Comparison of ENCODE assay signal across 8 cellular contexts in genomic region chr1:36222481-36223372, GRCh38. TPM values are rescaled to one million over a fixed set of nuclear protein-coding genes. Genes with fewer than 3 reads are reported as not detected.
A peak's percentile ranks its signal among the peaks of the same experiment; 100 is the strongest.
DNase-seq lines count a peak whose midpoint lies in the region; ATAC-seq, FAIRE-seq and TF ChIP-seq lines count a peak whose summit lies in the region.

No MANE protein-coding gene starts in this region.

- H3K36me3 Mint-ChIP-seq in activated CD4-positive, alpha-beta T cell treated with anti-CD3 and anti-CD28 coated beads, Interleukin-2, amount 10 ng/mL, durations not matched to agents 7 days and 5 days (ENCODE audit: low read depth), result peaks cover 21% of the 10 kb centered on the region
- peaks cover 41% of the 10 kb centered on the region for H3K36me3 Mint-ChIP-seq in activated T-cell treated with anti-CD3 and anti-CD28 coated beads, Interleukin-2, amount 50 U/mL, for 24 hours (ENCODE audit: low read depth)

- CTCF ChIA-PET in activated CD4-positive, alpha-beta T cell treated with anti-CD3 and anti-CD28 coated beads, Interleukin-2, amount 10 ng/mL, durations not matched to agents 7 days and 5 days (lab: Charles Lee), result interaction anchor here (0.8 to 2.7 kb wide), 7 partner anchors 9 to 85 kb away, joined by 3 to 8 read pairs (median 4); partner anchors contain the start of gene TRAPPC3

- H3K27me3 Mint-ChIP-seq in activated CD4-positive, alpha-beta T cell treated with anti-CD3 and anti-CD28 coated beads, Interleukin-2, amount 10 ng/mL, durations not matched to agents 7 days and 5 days, result no peaks in the 10 kb centered on the region
- no peaks in the 10 kb centered on the region for H3K27me3 Mint-ChIP-seq in activated T-cell treated with anti-CD3 and anti-CD28 coated beads, Interleukin-2, amount 50 U/mL, for 24 hours

- DNase-seq in activated CD4-positive, alpha-beta T cell treated with anti-CD3 and anti-CD28 coated beads, Interleukin-2, amount 10 ng/mL, durations not matched to agents 7 days and 5 days, result no peak
- DNase-seq in activated CD4-positive, alpha-beta T cell treated with anti-CD3 and anti-CD28 coated beads, Interleukin-2, amount 50 U/mL, for 4 hours, result no peak
- DNase-seq in activated T-cell treated with anti-CD3 and anti-CD28 coated beads, Interleukin-2, amount 50 U/mL, for 24 hours, result no peak
- DNase-seq in kidney (no peak), testis (no peak), NCI-H524 treated with DMSO at 0.1 percent for 48 hours (lab: John Stamatoyannopoulos, UW) (no peak), DMS 273 (lab: John Stamatoyannopoulos, UW; ENCODE audit: unreplicated experiment) (no peak)

- peak overlapping the region; percentile 99 for H3K27ac Mint-ChIP-seq in activated CD4-positive, alpha-beta T cell treated with anti-CD3 and anti-CD28 coated beads, Interleukin-2, amount 10 ng/mL, durations not matched to agents 7 days and 5 days
- peak overlapping the region; percentile 99 for H3K27ac Mint-ChIP-seq in activated T-cell treated with anti-CD3 and anti-CD28 coated beads, Interleukin-2, amount 50 U/mL, for 24 hours

- no peaks in the 10 kb centered on the region for H3K9me3 Mint-ChIP-seq in activated CD4-positive, alpha-beta T cell treated with anti-CD3 and anti-CD28 coated beads, Interleukin-2, amount 10 ng/mL, durations not matched to agents 7 days and 5 days
- H3K9me3 Mint-ChIP-seq in activated T-cell treated with anti-CD3 and anti-CD28 coated beads, Interleukin-2, amount 50 U/mL, for 24 hours, result no peaks in the 10 kb centered on the region

- H3K4me1 Mint-ChIP-seq in activated CD4-positive, alpha-beta T cell treated with anti-CD3 and anti-CD28 coated beads, Interleukin-2, amount 10 ng/mL, durations not matched to agents 7 days and 5 days, result peaks cover 25% of the 10 kb centered on the region
- H3K4me1 Mint-ChIP-seq in activated T-cell treated with anti-CD3 and anti-CD28 coated beads, Interleukin-2, amount 50 U/mL, for 24 hours (ENCODE audit: low read depth), result peaks cover 31% of the 10 kb centered on the region

- no peak for TF ChIP-seq CTCF in kidney (IDR thresholded peaks at IDR 0.05; ENCODE audit: borderline replicate concordance, extremely low read depth, insufficient read depth)
- TF ChIP-seq CTCF in testis (IDR thresholded peaks at IDR 0.05), result no peak

- H3K9me3 ChIP-seq in kidney (ENCODE audit: control insufficient read depth in 1 of 2, low read length in 2 of 2), result no peaks in the 10 kb centered on the region
- H3K9me3 ChIP-seq in testis, result no peaks in the 10 kb centered on the region

- H3K4me3 Mint-ChIP-seq in activated CD4-positive, alpha-beta T cell treated with anti-CD3 and anti-CD28 coated beads, Interleukin-2, amount 10 ng/mL, durations not matched to agents 7 days and 5 days, result peak overlapping the region; percentile 87
- H3K4me3 Mint-ChIP-seq in activated T-cell treated with anti-CD3 and anti-CD28 coated beads, Interleukin-2, amount 50 U/mL, for 24 hours, result peak overlapping the region; percentile 97

- intact Hi-C loops in kidney (cut with DNase I), result no loop called here
- intact Hi-C loops in testis (cut with DNase I; ENCODE audit: low total_unique reads), result loop anchor here (10.0 kb wide), 1 partner anchor 62 kb away; no protein-coding TSS in a partner anchor

- no peak for TF ChIP-seq POLR2A in testis (IDR thresholded peaks at IDR 0.05)

- peak overlapping the region; percentile 82 to 87 for H3K9ac ChIP-seq in kidney (ENCODE audit: low read length in 2 of 2)

- no peak for FAIRE-seq in kidney (lab: Jason Lieb, UNC)

- H3K4me1 ChIP-seq in kidney (ENCODE audit: control insufficient read depth in 1 of 2, insufficient read depth in 1 of 2, low read depth in 1 of 2, low read length in 2 of 2) (peaks cover 4 to 13% of the 10 kb centered on the region in 2 donors), testis (peaks cover 27% of the 10 kb centered on the region)

- H3K27ac ChIP-seq in kidney (ENCODE audit: low read depth in 2 of 2, low read length in 2 of 2) (peak overlapping the region; percentile 94 to 95), testis (peak overlapping the region; percentile 89 to 98)

- WGBS in testis, 2 donors, result 58 to 74% methylated on average over 33 of the region's 33 CpGs

- H3K27me3 ChIP-seq in testis, result no peaks in the 10 kb centered on the region

- H3K36me3 ChIP-seq in kidney (ENCODE audit: control insufficient read depth in 1 of 2, insufficient read depth in 2 of 2, low read length in 2 of 2) (no peaks in the 10 kb centered on the region), testis (ENCODE audit: low read depth, missing control alignments) (no peaks in the 10 kb centered on the region)

- peak overlapping the region; percentile 81 to 95 for H3K4me3 ChIP-seq in kidney (ENCODE audit: low read length in 2 of 2)
- H3K4me3 ChIP-seq in testis, result peak overlapping the region; percentile 86 to 98

- no peak for ATAC-seq in GM19463 (IDR thresholded peaks at IDR 0.05; ENCODE audit: unreplicated experiment)

- POLR2A ChIA-PET in activated CD4-positive, alpha-beta T cell treated with anti-CD3 and anti-CD28 coated beads, Interleukin-2, amount 10 ng/mL, durations not matched to agents 7 days and 5 days (lab: Charles Lee), result interaction anchor here (0.7 to 0.9 kb wide), 2 partner anchors 11 to 214 kb away, joined by 4 to 5 read pairs; no protein-coding TSS in a partner anchor

RNA-seq across cellular contexts. Expression of gene THRAP3, which starts 1.5 kb away (rescaled TPM):
- total RNA-seq in activated CD4-positive, alpha-beta T cell treated with anti-CD3 and anti-CD28 coated beads, Interleukin-2, amount 10 ng/mL, durations not matched to agents 7 days and 5 days, result 100 to 1,000 TPM; 142 to 167 TPM
- total RNA-seq in kidney (102 TPM), testis (100 to 1,000 TPM in 1 of 2 donors, 10 to 100 TPM in 1; 93.0 to 112 TPM)
- polyA plus RNA-seq in kidney (ENCODE audit: insufficient read depth, low read depth, low replicate concordance) (28.0 TPM), testis (ENCODE audit: insufficient read depth, low read depth, low replicate concordance) (72.5 TPM)
